Comparison of ENCODE assay signal across 21 cellular contexts in the genomic region with DNA sequence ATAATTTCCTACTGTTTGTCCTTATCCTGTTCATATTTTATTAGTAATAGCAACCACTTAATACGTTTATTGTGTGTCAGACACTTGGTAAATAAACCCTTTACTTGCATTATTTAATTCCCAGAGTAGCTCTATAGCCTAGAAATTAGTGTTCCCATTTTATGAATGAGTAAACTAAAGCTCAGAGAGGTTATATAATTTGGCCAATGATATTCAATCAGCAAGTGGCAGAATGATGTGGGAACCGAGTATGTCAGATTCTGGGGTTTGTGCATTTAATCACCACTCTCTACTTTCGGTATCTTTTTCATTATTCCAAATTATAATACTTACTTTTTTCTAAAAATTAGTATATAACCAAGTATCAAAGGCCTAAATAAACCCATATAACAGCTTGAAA. TPM values are rescaled to one million over a fixed set of nuclear protein-coding genes. Genes with fewer than 3 reads are reported as not detected.
DNase-seq lines count a peak whose midpoint lies in the region; ATAC-seq, FAIRE-seq and TF ChIP-seq lines count a peak whose summit lies in the region.
"Had no signal": no experiment of that assay in that cellular context is flagged by ENCODE, and none has a peak within 500 bp of the region (broad histone marks: within the 10 kb centered on the region; RNA-seq: fewer than 3 reads in every experiment).

No MANE protein-coding gene starts in this region.

- BruUV-seq in HepG2 (replicated peaks; lab: Mats Ljungman, UMichigan) (no TSS peak), GM12878 (replicated peaks; lab: Mats Ljungman, UMichigan) (no TSS peak)

- in situ Hi-C loops in HepG2 (cut with HindIII; ENCODE audit: extremely low pct_ligation_motif_present, low pct_unique_long_range_greater_than_20kb) (loop anchor here (10.0 kb wide), 1 partner anchor 53 kb away; no protein-coding TSS in a partner anchor), GM12878 (cut with MboI) (no loop called here)

- ATAC-seq in HepG2 = no peak
- ATAC-seq in right lobe of liver = no peak
- ATAC-seq in GM12878 = peak; percentile 45
- ATAC-seq in stimulated activated naive CD8-positive, alpha-beta T cell treated with anti-CD3 and anti-CD28 coated beads, Interleukin-15, Interleukin-2, amounts not matched to agents 100 U/mL and 50 U/mL, for 24 hours = no peak
- no peak for ATAC-seq in activated naive CD8-positive, alpha-beta T cell treated with anti-CD3 and anti-CD28 coated beads, Interleukin-2, amount 50 U/mL, for 24 hours
- ATAC-seq: CD8-positive, alpha-beta T cell; GM23338; HCT116 had no signal

- no peak overlapping the region for H3K4me3 Mint-ChIP-seq in activated naive CD8-positive, alpha-beta T cell treated with anti-CD3 and anti-CD28 coated beads, Interleukin-2, amount 50 U/mL, for 24 hours
- H3K4me3 Mint-ChIP-seq: CD4-positive, CD25-positive, alpha-beta regulatory T cell; CD8-positive, alpha-beta T cell; GM23338; H9 had no signal

- H4K20me1 ChIP-seq in HepG2 (ENCODE audit: insufficient read depth, low read length) (no peaks in the 10 kb centered on the region), GM12878 (ENCODE audit: control insufficient read depth, insufficient read depth) (no peaks in the 10 kb centered on the region)

- H3K36me3 ChIP-seq in HepG2 (replicated peaks in 1 of 2; ENCODE audit: control insufficient read depth in 1 of 2, insufficient read depth in 2 of 2, low read length in 2 of 2) (no peaks in the 10 kb centered on the region), right lobe of liver (no peaks in the 10 kb centered on the region), GM12878 (ENCODE audit: control insufficient read depth in 2 of 2, insufficient read depth in 2 of 2, low read length in 1 of 2) (no peaks in the 10 kb centered on the region)

- H3K4me1 Mint-ChIP-seq in activated naive CD8-positive, alpha-beta T cell treated with anti-CD3 and anti-CD28 coated beads, Interleukin-2, amount 50 U/mL, for 24 hours = no peaks in the 10 kb centered on the region
- H3K4me1 Mint-ChIP-seq: GM23338, H9 had no signal

- H3K27me3 ChIP-seq in HepG2 (ENCODE audit: control insufficient read depth in 1 of 2, insufficient read depth in 2 of 2, low read length in 2 of 2) (no peaks in the 10 kb centered on the region), right lobe of liver (no peaks in the 10 kb centered on the region), GM12878 (replicated peaks in 1 of 2; ENCODE audit: control insufficient read depth in 2 of 2, insufficient read depth in 2 of 2, low read length in 1 of 2) (no peaks in the 10 kb centered on the region)

- H3K27ac Mint-ChIP-seq in activated naive CD8-positive, alpha-beta T cell treated with anti-CD3 and anti-CD28 coated beads, Interleukin-2, amount 50 U/mL, for 24 hours = no peak overlapping the region
- H3K27ac Mint-ChIP-seq: CD4-positive, CD25-positive, alpha-beta regulatory T cell; CD8-positive, alpha-beta T cell; GM23338; H9 had no signal

- intact Hi-C loops in HepG2 (cut with micrococcal nuclease; ENCODE audit: unreplicated experiment) = no loop called here
- intact Hi-C loops in right lobe of liver (cut with DNase I) = no loop called here
- intact Hi-C loops in GM12878 (cut with micrococcal nuclease; ENCODE audit: unreplicated experiment) = no loop called here

- peaks cover 1% of the 10 kb centered on the region for H3K27me3 Mint-ChIP-seq in activated naive CD8-positive, alpha-beta T cell treated with anti-CD3 and anti-CD28 coated beads, Interleukin-2, amount 50 U/mL, for 24 hours

- H3K4me1 ChIP-seq in HepG2 (ENCODE audit: insufficient read depth, low read length) (peaks cover 53% of the 10 kb centered on the region), right lobe of liver (peaks cover 0 to 19% (median 0%) of the 10 kb centered on the region in 4 donors), GM12878 (ENCODE audit: control insufficient read depth, insufficient read depth, low read length) (no peaks in the 10 kb centered on the region; the same call in 1 of the 2 replicates)

- POLR2A ChIA-PET in HepG2 (lab: Yijun Ruan, JAX) (no interaction called here), GM12878 (lab: Charles Lee) (interaction anchor here (0.7 kb wide), 1 partner anchor 49 kb away, joined by 3 read pairs; no protein-coding TSS in a partner anchor)

- H3K4me2 ChIP-seq in HepG2 (ENCODE audit: low read depth, low read length) = no peak overlapping the region
- H3K4me2 ChIP-seq in GM12878 (ENCODE audit: control insufficient read depth, insufficient read depth) = peak overlapping the region; percentile 57; the same call in 1 of the 2 replicates
- H3K4me2 ChIP-seq: GM23338 had no signal

- DNase-seq in HepG2 (ENCODE audit: low spot score) (no peak), right lobe of liver (no peak), GM12878 (ENCODE audit: low read depth, low spot score) (no peak)
- DNase-seq in stimulated activated naive CD8-positive, alpha-beta T cell treated with anti-CD3 and anti-CD28 coated beads, Interleukin-15, Interleukin-2, amounts not matched to agents 100 U/mL and 50 U/mL, for 24 hours = no peak
- no peak for DNase-seq in activated naive CD8-positive, alpha-beta T cell treated with anti-CD3 and anti-CD28 coated beads, Interleukin-2, amount 50 U/mL, for 24 hours
- DNase-seq: CD4-positive, CD25-positive, alpha-beta regulatory T cell; CD8-positive, alpha-beta T cell; DMS 273 treated with DMSO at 0.1 percent for 48 hours; DMS79; EL; GDM1; H9 had no signal

- RAD21 ChIA-PET in GM12878 (lab: Charles Lee; ENCODE audit: unreplicated experiment) = interaction anchor here (0.9 to 1.1 kb wide), 3 partner anchors 9 to 274 kb away, joined by 3 to 6 read pairs (median 3); no protein-coding TSS in a partner anchor

- TF ChIP-seq RAD21 in HepG2 (CRISPR knock-in tag; IDR thresholded peaks at IDR 0.05) = no peak
- no peak for TF ChIP-seq RAD21 in GM12878 (IDR thresholded peaks at IDR 0.05; ENCODE audit: insufficient read depth, low read depth, low read length)

- H2AFZ ChIP-seq in HepG2 (ENCODE audit: low read length) (no peak overlapping the region), GM12878 (ENCODE audit: control insufficient read depth, low read depth, low read length) (peak overlapping the region; percentile 25)
- H2AFZ ChIP-seq: GM23338 had no signal

- H3K9me3 Mint-ChIP-seq in activated naive CD8-positive, alpha-beta T cell treated with anti-CD3 and anti-CD28 coated beads, Interleukin-2, amount 50 U/mL, for 24 hours = no peaks in the 10 kb centered on the region
- H3K9me3 Mint-ChIP-seq: CD4-positive, CD25-positive, alpha-beta regulatory T cell; CD8-positive, alpha-beta T cell; GM23338; H9 had no signal

- 95% methylated on average over 3 of the region's 3 CpGs for whole genome bisulfite sequencing in HepG2 (ENCODE audit: low lambda C conversion rate)
- 73% methylated on average over 3 of the region's 3 CpGs for WGBS in right lobe of liver (ENCODE audit: insufficient coverage, low coverage, low lambda C conversion rate, missing lambda C conversion rate)
- WGBS in GM12878 (ENCODE audit: insufficient coverage, insufficient replicate concordance, low lambda C conversion rate, missing lambda C conversion rate) = 21% methylated on average over 3 of the region's 3 CpGs

- TF ChIP-seq EP300 in HepG2 (IDR thresholded peaks at IDR 0.05; ENCODE audit: low read depth in 2 of 2, low read length in 2 of 2) = no peak
- TF ChIP-seq EP300 in HepG2 (CRISPR knock-in tag; IDR thresholded peaks at IDR 0.05; ENCODE audit: borderline replicate concordance) = no peak
- TF ChIP-seq EP300 in GM12878 (IDR thresholded peaks at IDR 0.05; ENCODE audit: borderline replicate concordance in 1 of 2, control insufficient read depth in 1 of 2, low read depth in 2 of 2, low read length in 2 of 2) = no peak

- H3K79me2 ChIP-seq in HepG2 (ENCODE audit: insufficient read depth, low read length) (peaks cover 18% of the 10 kb centered on the region), GM12878 (ENCODE audit: control insufficient read depth, insufficient read depth, low read length) (no peaks in the 10 kb centered on the region; the same call in 1 of the 2 replicates)

- CTCF ChIA-PET in HepG2 (lab: Yijun Ruan, JAX; ENCODE audit: low intra/inter-chr PET ratio, low total read pairs) (no interaction called here), GM12878 (lab: Yijun Ruan, JAX) (interaction anchor here (1.0 to 1.5 kb wide), 5 partner anchors 8 to 274 kb away, joined by 3 to 7 read pairs (median 5); no protein-coding TSS in a partner anchor)

- SMC1A ChIA-PET in GM12878 (lab: Charles Lee; ENCODE audit: uncharacterized antibody, unreplicated experiment) = interaction anchor here (0.9 to 1.0 kb wide), 3 partner anchors 9 to 43 kb away, joined by 3 to 6 read pairs (median 6); no protein-coding TSS in a partner anchor

- no peak for FAIRE-seq in HepG2 (lab: Jason Lieb, UNC)
- FAIRE-seq in GM12878 (lab: Jason Lieb, UNC) = no peak
- FAIRE-seq: GM12891, GM18507 had no signal

- no peak overlapping the region for H3K9ac ChIP-seq in HepG2 (ENCODE audit: insufficient read depth, low read depth, low read length)
- H3K9ac ChIP-seq in GM12878 (ENCODE audit: control insufficient read depth, insufficient read depth, low read length) = no peak overlapping the region

- H3K27ac ChIP-seq in HepG2 (ENCODE audit: extremely low read length, insufficient read depth, low read length) (no peak overlapping the region), right lobe of liver (no peak overlapping the region), GM12878 (ENCODE audit: control insufficient read depth, insufficient read depth) (no peak overlapping the region)
- H3K27ac ChIP-seq: C4-2B had no signal

- H3K36me3 Mint-ChIP-seq in activated naive CD8-positive, alpha-beta T cell treated with anti-CD3 and anti-CD28 coated beads, Interleukin-2, amount 50 U/mL, for 24 hours (ENCODE audit: low read depth) = no peaks in the 10 kb centered on the region
- H3K36me3 Mint-ChIP-seq: CD4-positive, CD25-positive, alpha-beta regulatory T cell; CD8-positive, alpha-beta T cell had no signal

- TF ChIP-seq CTCF in HepG2 (CRISPR knock-in tag; IDR thresholded peaks at IDR 0.05) (no peak), right lobe of liver (IDR thresholded peaks at IDR 0.05) (no peak), GM12878 (IDR thresholded peaks at IDR 0.05 in 2 of 3, conservative IDR thresholded peaks at IDR 0.05 in 1 of 3; ENCODE audit: control insufficient read depth in 2 of 3, extremely low read depth in 1 of 3, insufficient read depth in 1 of 3, low read depth in 3 of 3, low read length in 3 of 3) (no peak)

- H3K9me3 ChIP-seq in HepG2 (ENCODE audit: low read length) (no peaks in the 10 kb centered on the region), right lobe of liver (no peaks in the 10 kb centered on the region), GM12878 (replicated peaks; ENCODE audit: control insufficient read depth, insufficient read depth, low read length) (no peaks in the 10 kb centered on the region)

- H3K4me3 ChIP-seq in HepG2 (replicated peaks in 1 of 3; ENCODE audit: insufficient read depth in 1 of 3, low read depth in 2 of 3, low read length in 3 of 3) (no peak overlapping the region), right lobe of liver (no peak overlapping the region), GM12878 (no peak overlapping the region)
- H3K4me3 ChIP-seq: GM23338 had no signal

- TF ChIP-seq POLR2A in HepG2 (IDR thresholded peaks at IDR 0.05; ENCODE audit: insufficient read depth in 1 of 2, low read depth in 2 of 2, low read length in 2 of 2) = no peak
- TF ChIP-seq POLR2A in right lobe of liver (IDR thresholded peaks at IDR 0.05) = no peak
- no peak for TF ChIP-seq POLR2A in GM12878 (IDR thresholded peaks at IDR 0.05; ENCODE audit: low read depth, low read length)

RNA-seq across cellular contexts. Expression of a gene that starts 6.6 kb away (rescaled TPM):
- 106 and 148 TPM in 2 replicates for total RNA-seq in HepG2 (2016; rRNA removed; fragmentation: Illumina TruSeq; extraction: Trizol)
- 8.0 and 11.5 TPM in 2 replicates for total RNA-seq in HepG2 (2016; cell fraction: cytosol; rRNA removed; fragmentation: Illumina TruSeq; extraction: Trizol; ENCODE audit: low read depth)
- total RNA-seq in HepG2 (2016; cell fraction: insoluble cytoplasmic fraction; rRNA removed; fragmentation: Illumina TruSeq; extraction: Trizol) = 110 and 163 TPM in 2 replicates
- total RNA-seq in HepG2 (2016; cell fraction: membrane; rRNA removed; fragmentation: Illumina TruSeq; extraction: Trizol) = 39.6 and 47.2 TPM in 2 replicates
- 45.8 TPM in 2 replicates for total RNA-seq in HepG2 (2016; cell fraction: nucleus; rRNA removed; fragmentation: Illumina TruSeq; extraction: Trizol)
- 40.1 and 48.4 TPM in 2 replicates for polyA plus RNA-seq in HepG2 (2011; rRNA removed)
- polyA plus RNA-seq in HepG2 (2011; cell fraction: cytosol; rRNA removed) = 21.1 and 33.4 TPM in 2 replicates
- 7.7 and 10.0 TPM in 2 replicates for polyA plus RNA-seq in HepG2 (2011; cell fraction: nucleus; rRNA removed)
- polyA plus RNA-seq in HepG2 (2012) = 50.2 and 53.9 TPM in 2 replicates
- polyA plus RNA-seq in HepG2 (2016; cell fraction: cytosol; fragmentation: Illumina TruSeq; extraction: Trizol; ENCODE audit: low read depth) = 8.8 and 9.5 TPM in 2 replicates
- 146 and 157 TPM in 2 replicates for polyA plus RNA-seq in HepG2 (2016; cell fraction: insoluble cytoplasmic fraction; fragmentation: Illumina TruSeq; extraction: Trizol; ENCODE audit: low read depth)
- 29.5 and 30.2 TPM in 2 replicates for polyA plus RNA-seq in HepG2 (2016; cell fraction: membrane; fragmentation: Illumina TruSeq; extraction: Trizol; ENCODE audit: low read depth)
- 58.8 and 62.7 TPM in 2 replicates for polyA plus RNA-seq in HepG2 (2016; cell fraction: nucleus; fragmentation: Illumina TruSeq; extraction: Trizol; ENCODE audit: insufficient read depth, low read depth)
- 16.7 and 70.1 TPM in 2 replicates for polyA minus RNA-seq in HepG2 (2011; rRNA and poly(A)+ RNA removed; ENCODE audit: low replicate concordance)
- 28.3 and 29.7 TPM in 2 replicates for polyA minus RNA-seq in HepG2 (2011; cell fraction: cytosol; rRNA and poly(A)+ RNA removed)
- polyA minus RNA-seq in HepG2 (2011; cell fraction: nucleus; rRNA and poly(A)+ RNA removed) = 44.3 and 44.4 TPM in 2 replicates
- total RNA-seq in right lobe of liver = 10 to 100 TPM; 23.6 to 70.5 (median 41.3) TPM
- total RNA-seq in GM12878 (2013; cell fraction: nucleolus; rRNA removed) = 63.2 and 67.3 TPM in 2 replicates
- total RNA-seq in GM12878 (2014; rRNA removed) = 306 and 348 TPM in 2 replicates
- 313 and 325 TPM in 2 replicates for total RNA-seq in GM12878 (2014; rRNA removed; fragmentation: Illumina TruSeq; extraction: Trizol)
- total RNA-seq in GM12878 (2021) = 281 and 291 TPM in 2 replicates
- 98.1 TPM for polyA plus RNA-seq in GM12878 (2011; ENCODE audit: low read depth)
- polyA plus RNA-seq in GM12878 (2011; rRNA removed) = 469 and 611 TPM in 2 replicates
- polyA plus RNA-seq in GM12878 (2011; cell fraction: cytosol; rRNA removed) = 138 and 175 TPM in 2 replicates
- polyA plus RNA-seq in GM12878 (2011; cell fraction: nucleus; rRNA removed) = 86.4 and 101 TPM in 2 replicates
- polyA plus RNA-seq in GM12878 (2012) = 217 and 241 TPM in 2 replicates
- 296 and 313 TPM in 2 replicates for polyA plus RNA-seq in GM12878 (2014; fragmentation: Illumina TruSeq; extraction: Trizol)
- 100 to 1,000 TPM; 246 to 274 TPM for polyA plus RNA-seq in GM12878 (2014; fragmentation: Nextera tagmentation; extraction: Ambion mirVana)
- 238 and 284 TPM in 2 replicates for polyA plus RNA-seq in GM12878 (2014; rRNA removed)
- 100 to 1,000 TPM; 752 to 784 TPM for polyA plus RNA-seq in GM12878 (2016; fragmentation: Nextera tagmentation; extraction: Ambion mirVana)
- polyA minus RNA-seq in GM12878 (2011; rRNA and poly(A)+ RNA removed) = 90.1 and 117 TPM in 2 replicates
- polyA minus RNA-seq in GM12878 (2011; cell fraction: cytosol; rRNA and poly(A)+ RNA removed) = 118 and 126 TPM in 2 replicates
- 47.9 and 94.0 TPM in 2 replicates for polyA minus RNA-seq in GM12878 (2011; cell fraction: nucleus; rRNA and poly(A)+ RNA removed)

RNA-seq across cellular contexts. Expression of a gene that starts 10.9 kb away (rescaled TPM):
- not detected in 2 replicates for total RNA-seq in HepG2 (2016; rRNA removed; fragmentation: Illumina TruSeq; extraction: Trizol)
- total RNA-seq in HepG2 (2016; cell fraction: cytosol; rRNA removed; fragmentation: Illumina TruSeq; extraction: Trizol; ENCODE audit: low read depth) = not detected in 2 replicates
- total RNA-seq in HepG2 (2016; cell fraction: insoluble cytoplasmic fraction; rRNA removed; fragmentation: Illumina TruSeq; extraction: Trizol) = not detected in 2 replicates
- not detected in 2 replicates for total RNA-seq in HepG2 (2016; cell fraction: membrane; rRNA removed; fragmentation: Illumina TruSeq; extraction: Trizol)
- total RNA-seq in HepG2 (2016; cell fraction: nucleus; rRNA removed; fragmentation: Illumina TruSeq; extraction: Trizol) = not detected in 2 replicates
- not detected in 2 replicates for polyA plus RNA-seq in HepG2 (2011; rRNA removed)
- polyA plus RNA-seq in HepG2 (2011; cell fraction: cytosol; rRNA removed) = not detected in 2 replicates
- polyA plus RNA-seq in HepG2 (2011; cell fraction: nucleus; rRNA removed) = not detected in 2 replicates
- not detected in 2 replicates for polyA plus RNA-seq in HepG2 (2012)
- not detected in 2 replicates for polyA plus RNA-seq in HepG2 (2016; cell fraction: cytosol; fragmentation: Illumina TruSeq; extraction: Trizol; ENCODE audit: low read depth)
- polyA plus RNA-seq in HepG2 (2016; cell fraction: insoluble cytoplasmic fraction; fragmentation: Illumina TruSeq; extraction: Trizol; ENCODE audit: low read depth) = not detected in 2 replicates
- polyA plus RNA-seq in HepG2 (2016; cell fraction: membrane; fragmentation: Illumina TruSeq; extraction: Trizol; ENCODE audit: low read depth) = not detected in 2 replicates
- not detected in 2 replicates for polyA plus RNA-seq in HepG2 (2016; cell fraction: nucleus; fragmentation: Illumina TruSeq; extraction: Trizol; ENCODE audit: insufficient read depth, low read depth)
- not detected in 2 replicates for polyA minus RNA-seq in HepG2 (2011; rRNA and poly(A)+ RNA removed; ENCODE audit: low replicate concordance)
- polyA minus RNA-seq in HepG2 (2011; cell fraction: cytosol; rRNA and poly(A)+ RNA removed) = not detected in 2 replicates
- not detected in 2 replicates for polyA minus RNA-seq in HepG2 (2011; cell fraction: nucleus; rRNA and poly(A)+ RNA removed)
- not detected for total RNA-seq in right lobe of liver
- not detected in 2 replicates for total RNA-seq in GM12878 (2013; cell fraction: nucleolus; rRNA removed)
- total RNA-seq in GM12878 (2014; rRNA removed) = 0.06 TPM in 1 of 2 replicates, not detected in the other
- not detected in 2 replicates for total RNA-seq in GM12878 (2014; rRNA removed; fragmentation: Illumina TruSeq; extraction: Trizol)
- total RNA-seq in GM12878 (2021) = not detected in 2 replicates
- not detected for polyA plus RNA-seq in GM12878 (2011; ENCODE audit: low read depth)
- 0.03 and 0.07 TPM in 2 replicates for polyA plus RNA-seq in GM12878 (2011; rRNA removed)
- polyA plus RNA-seq in GM12878 (2011; cell fraction: cytosol; rRNA removed) = not detected in 2 replicates
- 0.03 TPM in 1 of 2 replicates, not detected in the other for polyA plus RNA-seq in GM12878 (2011; cell fraction: nucleus; rRNA removed)
- 0.04 and 0.09 TPM in 2 replicates for polyA plus RNA-seq in GM12878 (2012)
- polyA plus RNA-seq in GM12878 (2014; fragmentation: Illumina TruSeq; extraction: Trizol) = 0.04 and 0.13 TPM in 2 replicates
- polyA plus RNA-seq in GM12878 (2014; fragmentation: Nextera tagmentation; extraction: Ambion mirVana) = under 1 TPM in 1 of 2 experiments, not detected in 1; 0.05 TPM
- polyA plus RNA-seq in GM12878 (2014; rRNA removed) = not detected in 2 replicates
- under 1 TPM in 1 of 2 experiments, not detected in 1; 0.25 TPM for polyA plus RNA-seq in GM12878 (2016; fragmentation: Nextera tagmentation; extraction: Ambion mirVana)
- not detected in 2 replicates for polyA minus RNA-seq in GM12878 (2011; rRNA and poly(A)+ RNA removed)
- polyA minus RNA-seq in GM12878 (2011; cell fraction: cytosol; rRNA and poly(A)+ RNA removed) = not detected in 2 replicates
- polyA minus RNA-seq in GM12878 (2011; cell fraction: nucleus; rRNA and poly(A)+ RNA removed) = 0.19 and 0.36 TPM in 2 replicates
- total RNA-seq: A172; A673; CD4-positive, CD25-positive, alpha-beta regulatory T cell; CD8-positive, alpha-beta T cell; GM23338; H4; H9 had no signal
- polyA plus RNA-seq: BJ; CD4-positive, CD25-positive, alpha-beta regulatory T cell had no signal

RNA-seq across cellular contexts. Expression of a gene that starts 51.9 kb away (rescaled TPM):
- total RNA-seq in HepG2 (2016; rRNA removed; fragmentation: Illumina TruSeq; extraction: Trizol) = 0.46 and 1.1 TPM in 2 replicates
- total RNA-seq in HepG2 (2016; cell fraction: cytosol; rRNA removed; fragmentation: Illumina TruSeq; extraction: Trizol; ENCODE audit: low read depth) = 0.26 and 0.30 TPM in 2 replicates
- total RNA-seq in HepG2 (2016; cell fraction: insoluble cytoplasmic fraction; rRNA removed; fragmentation: Illumina TruSeq; extraction: Trizol) = 0.37 and 0.41 TPM in 2 replicates
- 0.14 and 0.19 TPM in 2 replicates for total RNA-seq in HepG2 (2016; cell fraction: membrane; rRNA removed; fragmentation: Illumina TruSeq; extraction: Trizol)
- total RNA-seq in HepG2 (2016; cell fraction: nucleus; rRNA removed; fragmentation: Illumina TruSeq; extraction: Trizol) = not detected in 2 replicates
- polyA plus RNA-seq in HepG2 (2011; rRNA removed) = 0.18 and 0.25 TPM in 2 replicates
- 0.50 and 0.68 TPM in 2 replicates for polyA plus RNA-seq in HepG2 (2011; cell fraction: cytosol; rRNA removed)
- 0.10 and 0.35 TPM in 2 replicates for polyA plus RNA-seq in HepG2 (2011; cell fraction: nucleus; rRNA removed)
- 0.21 and 0.25 TPM in 2 replicates for polyA plus RNA-seq in HepG2 (2012)
- polyA plus RNA-seq in HepG2 (2016; cell fraction: cytosol; fragmentation: Illumina TruSeq; extraction: Trizol; ENCODE audit: low read depth) = 0.14 and 0.24 TPM in 2 replicates
- polyA plus RNA-seq in HepG2 (2016; cell fraction: insoluble cytoplasmic fraction; fragmentation: Illumina TruSeq; extraction: Trizol; ENCODE audit: low read depth) = 0.27 and 1.4 TPM in 2 replicates
- 0.43 and 0.53 TPM in 2 replicates for polyA plus RNA-seq in HepG2 (2016; cell fraction: membrane; fragmentation: Illumina TruSeq; extraction: Trizol; ENCODE audit: low read depth)
- 0.72 TPM in 1 of 2 replicates, not detected in the other for polyA plus RNA-seq in HepG2 (2016; cell fraction: nucleus; fragmentation: Illumina TruSeq; extraction: Trizol; ENCODE audit: insufficient read depth, low read depth)
- 3.3 TPM in 1 of 2 replicates, not detected in the other for polyA minus RNA-seq in HepG2 (2011; rRNA and poly(A)+ RNA removed; ENCODE audit: low replicate concordance)
- polyA minus RNA-seq in HepG2 (2011; cell fraction: cytosol; rRNA and poly(A)+ RNA removed) = not detected in 2 replicates
- not detected in 2 replicates for polyA minus RNA-seq in HepG2 (2011; cell fraction: nucleus; rRNA and poly(A)+ RNA removed)
- total RNA-seq in right lobe of liver = 10 to 100 TPM in 3 of 6 experiments, 1 to 10 TPM in 3; 3.0 to 11.4 (median 7.9) TPM
- total RNA-seq in GM12878 (2013; cell fraction: nucleolus; rRNA removed) = 173 and 175 TPM in 2 replicates
- 85.5 and 99.5 TPM in 2 replicates for total RNA-seq in GM12878 (2014; rRNA removed)
- total RNA-seq in GM12878 (2014; rRNA removed; fragmentation: Illumina TruSeq; extraction: Trizol) = 95.7 and 98.4 TPM in 2 replicates
- total RNA-seq in GM12878 (2021) = 68.8 and 71.1 TPM in 2 replicates
- polyA plus RNA-seq in GM12878 (2011; ENCODE audit: low read depth) = 19.4 TPM
- 256 and 273 TPM in 2 replicates for polyA plus RNA-seq in GM12878 (2011; rRNA removed)
- polyA plus RNA-seq in GM12878 (2011; cell fraction: cytosol; rRNA removed) = 202 and 240 TPM in 2 replicates
- 192 and 214 TPM in 2 replicates for polyA plus RNA-seq in GM12878 (2011; cell fraction: nucleus; rRNA removed)
- 24.9 and 29.9 TPM in 2 replicates for polyA plus RNA-seq in GM12878 (2012)
- polyA plus RNA-seq in GM12878 (2014; fragmentation: Illumina TruSeq; extraction: Trizol) = 96.9 and 98.4 TPM in 2 replicates
- polyA plus RNA-seq in GM12878 (2014; fragmentation: Nextera tagmentation; extraction: Ambion mirVana) = 10 to 100 TPM; 31.4 to 61.2 TPM
- polyA plus RNA-seq in GM12878 (2014; rRNA removed) = 82.0 and 91.3 TPM in 2 replicates
- 10 to 100 TPM; 43.4 to 49.1 TPM for polyA plus RNA-seq in GM12878 (2016; fragmentation: Nextera tagmentation; extraction: Ambion mirVana)
- 214 and 342 TPM in 2 replicates for polyA minus RNA-seq in GM12878 (2011; rRNA and poly(A)+ RNA removed)
- 62.0 and 76.6 TPM in 2 replicates for polyA minus RNA-seq in GM12878 (2011; cell fraction: cytosol; rRNA and poly(A)+ RNA removed)
- 58.5 and 84.8 TPM in 2 replicates for polyA minus RNA-seq in GM12878 (2011; cell fraction: nucleus; rRNA and poly(A)+ RNA removed)
- total RNA-seq: A673, GM23338, H9 had no signal
- polyA plus RNA-seq: GM23338 had no signal

Comparison
In these comparisons a context has a peak if more than half of its experiments do, and no peak if none do; other contexts are left out.
1. RNA of a gene that starts 51.9 kb away (total RNA-seq): 68.8 to 175 TPM in GM12878; 3.0 to 11.4 TPM in right lobe of liver and 0.14 to 1.1 TPM in HepG2; every median in the first group is over 4 times any median in the second.